Comparison of ENCODE assay signal across 1 cellular context in genomic region chr16:27389272-27389961, GRCh38.
TF ChIP-seq lines count a peak whose summit lies in the region.

No MANE protein-coding gene starts in this region.

TF ChIP-seq in GM12878, 131 proteins besides CTCF, POLR2A, EP300 and RAD21 (continued from another document and continues in another):
- TF ChIP-seq SMAD5 (IDR thresholded peaks at IDR 0.05; ENCODE audit: low read depth) (no peak), SPI1 (IDR thresholded peaks at IDR 0.05; ENCODE audit: borderline replicate concordance, insufficient read depth, low read depth, low read length) (no peak), ZNF384 (IDR thresholded peaks at IDR 0.05; ENCODE audit: borderline replicate concordance, low read depth, low read length) (no peak), ZNF592 (IDR thresholded peaks at IDR 0.05) (no peak), NFXL1 (IDR thresholded peaks at IDR 0.05; ENCODE audit: borderline replicate concordance) (no peak), DPF2 (IDR thresholded peaks at IDR 0.05) (no peak), NRF1 (conservative IDR thresholded peaks at IDR 0.05; ENCODE audit: low read depth, low read length) (no peak), SMC3 (IDR thresholded peaks at IDR 0.05; ENCODE audit: borderline replicate concordance, low read length) (no peak), NKRF (conservative IDR thresholded peaks at IDR 0.05) (no peak), REST (IDR thresholded peaks at IDR 0.05; ENCODE audit: low read depth, low read length) (no peak), CREB1 (IDR thresholded peaks at IDR 0.05; ENCODE audit: low read depth) (peak; percentile 65), SMAD1 (IDR thresholded peaks at IDR 0.05; ENCODE audit: low read depth, partially characterized antibody) (no peak), TARDBP (IDR thresholded peaks at IDR 0.05; ENCODE audit: borderline replicate concordance) (peak; percentile 43; the same call in 1 of the 2 replicates), ZBTB4 (CRISPR knock-in tag; IDR thresholded peaks at IDR 0.05) (no peak), NR2F1 (conservative IDR thresholded peaks at IDR 0.05) (no peak), BCLAF1 (IDR thresholded peaks at IDR 0.05) (no peak), ATF7 (IDR thresholded peaks at IDR 0.05; ENCODE audit: low read depth) (no peak), PKNOX1 (IDR thresholded peaks at IDR 0.05) (no peak), KLF5 (IDR thresholded peaks at IDR 0.05; ENCODE audit: partially characterized antibody) (peak; percentile 82), HCFC1 (IDR thresholded peaks at IDR 0.05; ENCODE audit: low read length) (no peak), GATAD2B (conservative IDR thresholded peaks at IDR 0.05; ENCODE audit: low read depth) (no peak), PAX8 (IDR thresholded peaks at IDR 0.05) (no peak), ZNF274 (IDR thresholded peaks at IDR 0.05; ENCODE audit: insufficient read depth, insufficient read length) (no peak), SKIL (IDR thresholded peaks at IDR 0.05; ENCODE audit: low read depth, poor library complexity, severe bottlenecking) (peak; percentile 89), RFX5 (IDR thresholded peaks at IDR 0.05; ENCODE audit: low read depth, low read length) (no peak), TCF3 (IDR thresholded peaks at IDR 0.05; ENCODE audit: borderline replicate concordance, insufficient read depth, low read depth, low read length) (peak; percentile 95), TBL1XR1 (IDR thresholded peaks at IDR 0.05; ENCODE audit: low read depth, low read length) (peak; percentile 86), MTA2 (IDR thresholded peaks at IDR 0.05; ENCODE audit: low read depth) (no peak), ZBTB33 (IDR thresholded peaks at IDR 0.05) (peak; percentile 49; the same call in 1 of the 2 replicates)
